In the genomic region with DNA sequence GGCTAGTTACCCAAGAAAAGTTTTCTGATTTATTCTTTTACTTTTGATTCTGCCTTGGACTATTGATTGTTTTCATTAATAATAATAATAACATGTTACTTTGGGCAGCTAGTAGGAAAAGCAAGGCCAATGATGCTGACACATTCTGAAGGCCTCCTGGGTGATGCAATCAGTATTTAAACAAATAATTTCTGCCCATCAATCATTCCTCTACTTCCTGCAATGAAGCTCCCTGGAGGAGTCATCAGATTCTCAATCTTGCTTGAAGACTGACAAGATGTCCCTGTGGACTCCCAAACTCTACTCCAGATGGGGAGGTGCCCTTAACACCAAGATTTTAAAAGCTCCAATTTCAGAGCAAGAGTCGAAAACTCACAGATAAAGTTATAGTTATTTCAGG, we compare ENCODE assay signal across 8 cellular contexts. TPM values are rescaled to one million over a fixed set of nuclear protein-coding genes. Genes with fewer than 3 reads are reported as not detected.
A peak's percentile ranks its signal among the peaks of the same experiment; 100 is the strongest.
DNase-seq lines count a peak whose midpoint lies in the region; ATAC-seq and TF ChIP-seq lines count a peak whose summit lies in the region.

A gene with protein sequence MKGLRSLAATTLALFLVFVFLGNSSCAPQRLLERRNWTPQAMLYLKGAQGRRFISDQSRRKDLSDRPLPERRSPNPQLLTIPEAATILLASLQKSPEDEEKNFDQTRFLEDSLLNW (plus strand): TSS at position 244 of the 400 bp plus-strand sequence. CDS start 177 bp downstream, outside the sequence.

- POLR2A ChIA-PET in CD4-positive, alpha-beta T cell (lab: Charles Lee) = interaction anchor here (0.6 kb wide), 1 partner anchor 1004 kb away, joined by 3 read pairs; no protein-coding TSS in a partner anchor
- POLR2A ChIA-PET in naive thymus-derived CD4-positive, alpha-beta T cell (lab: Charles Lee) = interaction anchor here (0.6 to 0.8 kb wide), 2 partner anchors 126 to 1104 kb away, joined by 3 read pairs; no protein-coding TSS in a partner anchor

- H3K9me3 Mint-ChIP-seq in CD4-positive, alpha-beta T cell = peaks cover 5% of the 10 kb centered on the region
- peaks cover 0 to 12% (median 4%) of the 10 kb centered on the region in 11 donors for H3K9me3 Mint-ChIP-seq in naive thymus-derived CD4-positive, alpha-beta T cell

- ATAC-seq in CD4-positive, alpha-beta T cell (ENCODE audit: poor library complexity) = no peak
- ATAC-seq in naive thymus-derived CD4-positive, alpha-beta T cell = no peak
- ATAC-seq in GM21825 (IDR thresholded peaks at IDR 0.05; ENCODE audit: unreplicated experiment) (no peak), HG03378 (IDR thresholded peaks at IDR 0.05; ENCODE audit: unreplicated experiment) (no peak), HG02642 (IDR thresholded peaks at IDR 0.05; ENCODE audit: poor library complexity, unreplicated experiment) (no peak)

- H3K36me3 ChIP-seq in MG63 = no peaks in the 10 kb centered on the region
- H3K36me3 ChIP-seq in effector memory CD4-positive, alpha-beta T cell (ENCODE audit: control insufficient read depth, insufficient read depth, low read length) = no peaks in the 10 kb centered on the region
- no peaks in the 10 kb centered on the region for H3K36me3 ChIP-seq in naive thymus-derived CD4-positive, alpha-beta T cell (ENCODE audit: control insufficient read depth in 2 of 3, insufficient read depth in 3 of 3, low read length in 3 of 3)

- H3K27me3 ChIP-seq in CD4-positive, alpha-beta T cell (ENCODE audit: control insufficient read depth, insufficient read depth, low read length) = peaks cover 18% of the 10 kb centered on the region
- H3K27me3 ChIP-seq in MG63 = peaks cover 8% of the 10 kb centered on the region
- H3K27me3 ChIP-seq in effector memory CD4-positive, alpha-beta T cell (replicated peaks; ENCODE audit: control insufficient read depth, insufficient read depth, low read length, poor library complexity, severe bottlenecking) = no peaks in the 10 kb centered on the region
- no peaks in the 10 kb centered on the region for H3K27me3 ChIP-seq in naive thymus-derived CD4-positive, alpha-beta T cell (ENCODE audit: control insufficient read depth in 2 of 2, insufficient read depth in 2 of 2, low read length in 2 of 2)

- no peak within 1 kb of the TSS for H3K27ac ChIP-seq in CD4-positive, alpha-beta T cell (ENCODE audit: low read depth, low read length)
- no peak within 1 kb of the TSS for H3K27ac ChIP-seq in effector memory CD4-positive, alpha-beta T cell (ENCODE audit: insufficient read depth, low read length, poor library complexity, severe bottlenecking)
- H3K27ac ChIP-seq in naive thymus-derived CD4-positive, alpha-beta T cell (ENCODE audit: low read depth, low read length) = no peak within 1 kb of the TSS

- CTCF ChIA-PET in CD4-positive, alpha-beta T cell (lab: Charles Lee) = no interaction called here
- CTCF ChIA-PET in naive thymus-derived CD4-positive, alpha-beta T cell (lab: Charles Lee) = no interaction called here

- peak within 1 kb of the TSS; percentile 81 for H3K4me3 Mint-ChIP-seq in CD4-positive, alpha-beta T cell
- H3K4me3 Mint-ChIP-seq in naive thymus-derived CD4-positive, alpha-beta T cell = peak within 1 kb of the TSS; percentile 67 to 90 (median 82)

- no peaks in the 10 kb centered on the region for H3K36me3 Mint-ChIP-seq in CD4-positive, alpha-beta T cell (ENCODE audit: low read depth)
- H3K36me3 Mint-ChIP-seq in naive thymus-derived CD4-positive, alpha-beta T cell = peaks cover 0 to 4% (median 0%) of the 10 kb centered on the region in 5 donors

- intact Hi-C loops in CD4-positive, alpha-beta T cell (cut with DNase I, micrococcal nuclease) = no loop called here
- intact Hi-C loops in naive thymus-derived CD4-positive, alpha-beta T cell (cut with micrococcal nuclease) = loop anchor here (2.0 to 5.0 kb wide), 4 partner anchors 17 to 229 kb away; a partner anchor contains a TSS

- H3K9me3 ChIP-seq in CD4-positive, alpha-beta T cell (ENCODE audit: control insufficient read depth, low read length) = no peaks in the 10 kb centered on the region
- H3K9me3 ChIP-seq in MG63 = no peaks in the 10 kb centered on the region
- H3K9me3 ChIP-seq in effector memory CD4-positive, alpha-beta T cell (ENCODE audit: control insufficient read depth, low read length) = no peaks in the 10 kb centered on the region
- H3K9me3 ChIP-seq in naive thymus-derived CD4-positive, alpha-beta T cell (ENCODE audit: control insufficient read depth in 2 of 3, low read length in 3 of 3) = no peaks in the 10 kb centered on the region

- no peak within 1 kb of the TSS for H3K27ac Mint-ChIP-seq in CD4-positive, alpha-beta T cell
- peak within 1 kb of the TSS in 2 of 9 donors; percentile 9 to 57 for H3K27ac Mint-ChIP-seq in naive thymus-derived CD4-positive, alpha-beta T cell

- DNase-seq in CD4-positive, alpha-beta T cell = no peak
- no peak for DNase-seq in MG63
- DNase-seq in effector memory CD4-positive, alpha-beta T cell = no peak
- DNase-seq in naive thymus-derived CD4-positive, alpha-beta T cell = no peak
- no peak for DNase-seq in stimulated activated naive CD4-positive, alpha-beta T cell treated with Interleukin-2 at 50 U/mL for 16 hours (lab: John Stamatoyannopoulos, UW)

- H3K27me3 Mint-ChIP-seq in CD4-positive, alpha-beta T cell = peaks cover 33% of the 10 kb centered on the region
- peaks cover 13 to 44% (median 26%) of the 10 kb centered on the region in 5 donors for H3K27me3 Mint-ChIP-seq in naive thymus-derived CD4-positive, alpha-beta T cell

- peak within 1 kb of the TSS; percentile 59 for H3K4me3 ChIP-seq in MG63
- peak within 1 kb of the TSS; percentile 74 for H3K4me3 ChIP-seq in effector memory CD4-positive, alpha-beta T cell (ENCODE audit: insufficient read depth, low read depth, low read length, poor library complexity, severe bottlenecking)
- H3K4me3 ChIP-seq in naive thymus-derived CD4-positive, alpha-beta T cell (ENCODE audit: low read length) = peak within 1 kb of the TSS; percentile 63

- H3K4me1 Mint-ChIP-seq in CD4-positive, alpha-beta T cell (ENCODE audit: low read depth) = peaks cover 13% of the 10 kb centered on the region
- H3K4me1 Mint-ChIP-seq in naive thymus-derived CD4-positive, alpha-beta T cell = peaks cover 0 to 13% (median 8%) of the 10 kb centered on the region in 7 donors

- no peak for TF ChIP-seq CTCF in CD4-positive, alpha-beta T cell (IDR thresholded peaks at IDR 0.05)

- peaks cover 6% of the 10 kb centered on the region for H3K4me1 ChIP-seq in effector memory CD4-positive, alpha-beta T cell (ENCODE audit: control insufficient read depth, insufficient read depth, low read length, poor library complexity, severe bottlenecking)
- peaks cover 0 to 3% of the 10 kb centered on the region in 2 donors for H3K4me1 ChIP-seq in naive thymus-derived CD4-positive, alpha-beta T cell (ENCODE audit: control insufficient read depth in 2 of 2, insufficient read depth in 2 of 2, low read length in 2 of 2)

RNA-seq across cellular contexts. Expression of the gene that starts here (rescaled TPM):
- not detected for total RNA-seq in CD4-positive, alpha-beta T cell
- total RNA-seq in MG63 (2014; rRNA removed; shearing (Covaris generic); ENCODE audit: low replicate concordance) = 1.1 and 6.6 TPM in 2 replicates
- total RNA-seq in naive thymus-derived CD4-positive, alpha-beta T cell = under 1 TPM; 0.16 to 0.69 (median 0.44) TPM
- under 1 TPM in 1 of 2 donors, not detected in 1; 0.54 TPM for polyA plus RNA-seq in naive thymus-derived CD4-positive, alpha-beta T cell

Comparison
In these comparisons a context has a peak if more than half of its experiments do, and no peak if none do; other contexts are left out.
1. intact Hi-C loops: an anchor here in naive thymus-derived CD4-positive, alpha-beta T cell (2.0 to 5.0 kb wide); none called in CD4-positive, alpha-beta T cell.